Comparison of ENCODE assay signal across 13 cellular contexts in genomic region chr4:165288226-165288625, GRCh38. TPM values are rescaled to one million over a fixed set of nuclear protein-coding genes. Genes with fewer than 3 reads are reported as not detected.
A peak's percentile ranks its signal among the peaks of the same experiment; 100 is the strongest.
DNase-seq lines count a peak whose midpoint lies in the region; ATAC-seq, FAIRE-seq and TF ChIP-seq lines count a peak whose summit lies in the region.
"Had no signal": no experiment of that assay in that cellular context is flagged by ENCODE, and none has a peak within 500 bp of the region (broad histone marks: within the 10 kb centered on the region; RNA-seq: fewer than 3 reads in every experiment).

No MANE protein-coding gene starts in this region.

- H3K9ac ChIP-seq in GM23248: no peak overlapping the region

- H4K20me1 ChIP-seq in GM23248 (ENCODE audit: insufficient read depth): no peaks in the 10 kb centered on the region

- in situ Hi-C loops in GM23248 (cut with MboI): no loop called here

- no peaks in the 10 kb centered on the region for H3K79me2 ChIP-seq in GM23248 (ENCODE audit: insufficient read depth)

- no peak for TF ChIP-seq RAD21 in A549 (conservative IDR thresholded peaks at IDR 0.05 in 1 of 2, IDR thresholded peaks at IDR 0.05 in 1 of 2)

- peak overlapping the region in 3 of 10 donors; percentile 38 to 81 (median 51) for H3K27ac Mint-ChIP-seq in naive thymus-derived CD8-positive, alpha-beta T cell
- H3K27ac Mint-ChIP-seq: stimulated activated naive CD8-positive, alpha-beta T cell treated with anti-CD3 and anti-CD28 coated beads, Interleukin-15, Interleukin-2, amounts not matched to agents 100 ng/mL and 50 ng/mL, for 24 hours had no signal

- peaks cover 7 to 22% (median 21%) of the 10 kb centered on the region in 3 donors for H3K36me3 Mint-ChIP-seq in naive thymus-derived CD8-positive, alpha-beta T cell

- no peak for DNase-seq in A549 (ENCODE audit: low read depth in 1 of 2, low spot score in 1 of 2)
- no peak for DNase-seq in foreskin fibroblast
- DNase-seq in OCI-M1 (lab: John Stamatoyannopoulos, UW): no peak
- DNase-seq in GM23248: no peak
- DNase-seq in naive thymus-derived CD8-positive, alpha-beta T cell: no peak
- DNase-seq: activated effector memory CD4-positive, alpha-beta T cell treated with anti-CD3 and anti-CD28 coated beads, Interleukin-2, amount 50 U/mL, for 16 hours; NCI-H2029 treated with DMSO at 0.1 percent for 48 hours; nucleus accumbens; WERI-Rb-1 had no signal

- no peak overlapping the region for H3K4me3 ChIP-seq in A549
- H3K4me3 ChIP-seq in foreskin fibroblast (ENCODE audit: low read depth in 1 of 2, low read length in 2 of 2): no peak overlapping the region
- H3K4me3 ChIP-seq in GM23248: no peak overlapping the region

- H3K27me3 Mint-ChIP-seq in naive thymus-derived CD8-positive, alpha-beta T cell: no peaks in the 10 kb centered on the region
- H3K27me3 Mint-ChIP-seq: stimulated activated naive CD8-positive, alpha-beta T cell treated with anti-CD3 and anti-CD28 coated beads, Interleukin-15, Interleukin-2, amounts not matched to agents 100 ng/mL and 50 ng/mL, for 24 hours had no signal

- H3K27ac ChIP-seq in A549 (no peak overlapping the region), GM23248 (no peak overlapping the region)
- H3K27ac ChIP-seq: WERI-Rb-1 had no signal

- H3K4me2 ChIP-seq in A549: peak overlapping the region; percentile 13; the same call in 1 of the 3 replicates
- no peak overlapping the region for H3K4me2 ChIP-seq in GM23248 (ENCODE audit: unreplicated experiment)

- ATAC-seq in A549 (no peak), GM18868 (IDR thresholded peaks at IDR 0.05; ENCODE audit: unreplicated experiment) (peak; percentile 38), HG02588 (IDR thresholded peaks at IDR 0.05; ENCODE audit: unreplicated experiment) (peak; percentile 55), HG03565 (IDR thresholded peaks at IDR 0.05; ENCODE audit: unreplicated experiment) (peak; percentile 59)
- no peak for ATAC-seq in naive thymus-derived CD8-positive, alpha-beta T cell

- H3K9me3 ChIP-seq in A549: no peaks in the 10 kb centered on the region
- no peaks in the 10 kb centered on the region for H3K9me3 ChIP-seq in GM23248 (ENCODE audit: low read depth)

- peaks cover 0 to 3% (median 0%) of the 10 kb centered on the region in 9 donors for H3K9me3 Mint-ChIP-seq in naive thymus-derived CD8-positive, alpha-beta T cell

- H3K4me3 Mint-ChIP-seq in naive thymus-derived CD8-positive, alpha-beta T cell: no peak overlapping the region
- H3K4me3 Mint-ChIP-seq: stimulated activated naive CD8-positive, alpha-beta T cell treated with anti-CD3 and anti-CD28 coated beads, Interleukin-15, Interleukin-2, amounts not matched to agents 100 ng/mL and 50 ng/mL, for 24 hours had no signal

- no peaks in the 10 kb centered on the region for H3K27me3 ChIP-seq in GM23248 (replicated peaks; ENCODE audit: insufficient read depth)

- peaks cover 19 to 45% (median 35%) of the 10 kb centered on the region in 4 donors for H3K4me1 Mint-ChIP-seq in naive thymus-derived CD8-positive, alpha-beta T cell

- no peak for TF ChIP-seq CTCF in A549 (IDR thresholded peaks at IDR 0.05)
- no peak for TF ChIP-seq CTCF in foreskin fibroblast (IDR thresholded peaks at IDR 0.05; ENCODE audit: low read depth, low read length)

- H3F3A ChIP-seq in GM23248 (ENCODE audit: insufficient read depth): peaks cover 17% of the 10 kb centered on the region

- no peak for TF ChIP-seq EP300 in A549 (IDR thresholded peaks at IDR 0.05)

- WGBS in A549 (ENCODE audit: missing lambda C conversion rate): 63% methylated on average over 3 of the region's 3 CpGs
- WGBS in GM23248 (ENCODE audit: low coverage in 1 of 2, low lambda C conversion rate in 2 of 2, missing lambda C conversion rate in 2 of 2), 2 experiments: 78 to 81% methylated on average over 3 of the region's 3 CpGs

- POLR2A ChIA-PET in A549 (lab: Yijun Ruan, JAX): no interaction called here
- POLR2A ChIA-PET in naive thymus-derived CD8-positive, alpha-beta T cell (lab: Charles Lee): no interaction called here

- H3K36me3 ChIP-seq in GM23248 (ENCODE audit: low read depth): no peaks in the 10 kb centered on the region
- H3K36me3 ChIP-seq: WERI-Rb-1 had no signal

- no peak for FAIRE-seq in A549 (lab: Jason Lieb, UNC)

- peaks cover 8% of the 10 kb centered on the region; the same call in 2 of the 3 replicates for H3K4me1 ChIP-seq in A549
- peaks cover 13% of the 10 kb centered on the region for H3K4me1 ChIP-seq in GM23248 (ENCODE audit: insufficient read depth)

- no peak overlapping the region for H2AFZ ChIP-seq in GM23248

- no peaks in the 10 kb centered on the region for H3K9me2 ChIP-seq in GM23248 (ENCODE audit: insufficient read depth)

- no peak for TF ChIP-seq POLR2A in A549 (IDR thresholded peaks at IDR 0.05; ENCODE audit: low read length)

- CTCF ChIA-PET in A549 (lab: Yijun Ruan, JAX): interaction anchor here (0.7 kb wide), 1 partner anchor 111 kb away, joined by 3 read pairs; no protein-coding TSS in a partner anchor

TF ChIP-seq in A549, 52 proteins besides CTCF, POLR2A, EP300 and RAD21 (continues in another document):
- TF ChIP-seq GATA3 (IDR thresholded peaks at IDR 0.05; ENCODE audit: borderline replicate concordance) (no peak), CBX2 (IDR thresholded peaks at IDR 0.05; ENCODE audit: borderline replicate concordance, low read depth) (no peak), REST (IDR thresholded peaks at IDR 0.05) (no peak), ZFP36 (IDR thresholded peaks at IDR 0.05; ENCODE audit: borderline replicate concordance, partially characterized antibody) (no peak), JUNB (IDR thresholded peaks at IDR 0.05) (no peak), NPAS2 (CRISPR knock-in tag; IDR thresholded peaks at IDR 0.05; ENCODE audit: borderline replicate concordance) (no peak), FOSB (CRISPR knock-in tag; IDR thresholded peaks at IDR 0.05) (no peak), EHF (CRISPR knock-in tag; IDR thresholded peaks at IDR 0.05) (no peak), ELK1 (IDR thresholded peaks at IDR 0.05; ENCODE audit: low read depth, low read length) (no peak), RFX5 (IDR thresholded peaks at IDR 0.05) (no peak), MAFK (IDR thresholded peaks at IDR 0.05; ENCODE audit: partially characterized antibody) (no peak), CEBPB (IDR thresholded peaks at IDR 0.05) (no peak), MAX (IDR thresholded peaks at IDR 0.05) (no peak), HDAC2 (IDR thresholded peaks at IDR 0.05) (no peak), CBX8 (IDR thresholded peaks at IDR 0.05) (no peak), TP53 (CRISPR knock-in tag; IDR thresholded peaks at IDR 0.05) (no peak)

RNA-seq across cellular contexts. Expression of gene MSMO1, which starts 39.2 kb away (rescaled TPM):
- 26.4 and 32.3 TPM in 2 replicates for polyA plus RNA-seq in A549 (2011; rRNA removed)
- 7.7 and 9.5 TPM in 2 replicates for polyA plus RNA-seq in A549 (2012; cell fraction: cytosol; rRNA removed)
- 4.5 and 9.0 TPM in 2 replicates for polyA plus RNA-seq in A549 (2012; cell fraction: nucleus; rRNA removed)
- 21.3 to 37.2 TPM (median 32.3 TPM) in 3 replicates for polyA plus RNA-seq in A549 (2017; fragmentation: RNase III; extraction: RNeasy Plus Mini Kit Qiagen cat#74134 plus additional on column Dnase treatment)
- polyA minus RNA-seq in A549 (2011; rRNA and poly(A)+ RNA removed): 6.8 and 7.4 TPM in 2 replicates
- 72.2 and 80.9 TPM in 2 replicates for total RNA-seq in GM23248 (2014; rRNA removed; shearing (Covaris generic))
- 70.9 and 72.7 TPM in 2 replicates for polyA plus RNA-seq in GM23248 (2016; fragmentation: Nextera tagmentation; extraction: Ambion mirVana)
- 10 to 100 TPM; 17.5 to 20.7 TPM for total RNA-seq in naive thymus-derived CD8-positive, alpha-beta T cell
- polyA plus RNA-seq in naive thymus-derived CD8-positive, alpha-beta T cell: 10 to 100 TPM; 15.9 to 19.0 (median 17.3) TPM

Comparison
In these comparisons a context has a peak if more than half of its experiments do, and no peak if none do; other contexts are left out.
1. ATAC-seq: peak in GM18868 (single experiment), HG02588 (single experiment) and HG03565 (single experiment); none in A549 (0 of 2) and naive thymus-derived CD8-positive, alpha-beta T cell (0 of 2).